17 cellular contexts compared by ENCODE assay signal in genomic region chr4:169239236-169239905, GRCh38.
"Had no signal": no experiment of that assay in that cellular context is flagged by ENCODE, and none has a peak within 500 bp of the region (broad histone marks: within the 10 kb centered on the region; RNA-seq: fewer than 3 reads in every experiment).

No MANE protein-coding gene starts in this region.

- H3K4me1 Mint-ChIP-seq: activated CD4-positive, alpha-beta T cell treated with anti-CD3 and anti-CD28 coated beads, Interleukin-2, amount 10 ng/mL, durations not matched to agents 7 days and 5 days; activated naive CD8-positive, alpha-beta T cell treated with anti-CD3 and anti-CD28 coated beads, Interleukin-2, amount 10 ng/mL, durations not matched to agents 7 days and 5 days; stimulated activated effector memory CD8-positive, alpha-beta T cell treated with anti-CD3 and anti-CD28 coated beads, Interleukin-12 subunit alpha, Interleukin-12 subunit beta, amount 100 ng/mL, for 72 hours had no signal

- H3K27me3 ChIP-seq: hepatocyte, tibial artery, vagina had no signal

- H3K27ac ChIP-seq: epithelial cell of prostate, hepatocyte, parathyroid adenoma, tibial artery, vagina had no signal

- H3K4me3 ChIP-seq: hepatocyte, tibial artery, vagina had no signal

- H3K27ac Mint-ChIP-seq: activated CD4-positive, alpha-beta T cell treated with anti-CD3 and anti-CD28 coated beads, Interleukin-2, amount 10 ng/mL, durations not matched to agents 7 days and 5 days; activated naive CD8-positive, alpha-beta T cell treated with anti-CD3 and anti-CD28 coated beads, Interleukin-2, amount 10 ng/mL, durations not matched to agents 7 days and 5 days; effector memory CD8-positive, alpha-beta T cell; stimulated activated effector memory CD8-positive, alpha-beta T cell treated with anti-CD3 and anti-CD28 coated beads, Interleukin-12 subunit alpha, Interleukin-12 subunit beta, amount 100 ng/mL, for 72 hours; T-helper 2 cell treated with Interferon-gamma antibody and Interleukin-4, amounts not matched to agents 5 μg/mL and 100 μg/mL, for 36 hours had no signal

- H3K27me3 Mint-ChIP-seq: naive B cell had no signal

- H3K36me3 ChIP-seq: tibial artery, vagina had no signal

- H3K36me3 Mint-ChIP-seq: activated naive CD8-positive, alpha-beta T cell treated with anti-CD3 and anti-CD28 coated beads, Interleukin-2, amount 10 ng/mL, durations not matched to agents 7 days and 5 days; naive B cell; stimulated activated effector memory CD8-positive, alpha-beta T cell treated with anti-CD3 and anti-CD28 coated beads, Interleukin-12 subunit alpha, Interleukin-12 subunit beta, amount 100 ng/mL, for 72 hours had no signal

- H3K4me3 Mint-ChIP-seq: activated CD4-positive, alpha-beta T cell treated with anti-CD3 and anti-CD28 coated beads, Interleukin-2, amount 10 ng/mL, durations not matched to agents 7 days and 5 days; activated naive CD8-positive, alpha-beta T cell treated with anti-CD3 and anti-CD28 coated beads, Interleukin-2, amount 10 ng/mL, durations not matched to agents 7 days and 5 days; effector memory CD8-positive, alpha-beta T cell; naive B cell; stimulated activated effector memory CD8-positive, alpha-beta T cell treated with anti-CD3 and anti-CD28 coated beads, Interleukin-12 subunit alpha, Interleukin-12 subunit beta, amount 100 ng/mL, for 72 hours; T-helper 2 cell treated with Interferon-gamma antibody and Interleukin-4, amounts not matched to agents 5 μg/mL and 100 μg/mL, for 36 hours had no signal

- ATAC-seq: effector memory CD8-positive, alpha-beta T cell; stimulated activated effector memory CD8-positive, alpha-beta T cell treated with anti-CD3 and anti-CD28 coated beads, Interleukin-12 subunit alpha, Interleukin-12 subunit beta, amount 100 ng/mL, for 72 hours had no signal

- H3K9me3 Mint-ChIP-seq: activated CD4-positive, alpha-beta T cell treated with anti-CD3 and anti-CD28 coated beads, Interleukin-2, amount 10 ng/mL, durations not matched to agents 7 days and 5 days; activated naive CD8-positive, alpha-beta T cell treated with anti-CD3 and anti-CD28 coated beads, Interleukin-2, amount 10 ng/mL, durations not matched to agents 7 days and 5 days; effector memory CD8-positive, alpha-beta T cell; stimulated activated effector memory CD8-positive, alpha-beta T cell treated with anti-CD3 and anti-CD28 coated beads, Interleukin-12 subunit alpha, Interleukin-12 subunit beta, amount 100 ng/mL, for 72 hours; T-helper 2 cell treated with Interferon-gamma antibody and Interleukin-4, amounts not matched to agents 5 μg/mL and 100 μg/mL, for 36 hours had no signal

- H3K4me1 ChIP-seq: parathyroid adenoma had no signal

- H3K9ac ChIP-seq: parathyroid adenoma had no signal

- H3K4me2 ChIP-seq: hepatocyte had no signal

- DNase-seq: activated CD4-positive, alpha-beta T cell treated with anti-CD3 and anti-CD28 coated beads, Interleukin-2, amount 10 ng/mL, durations not matched to agents 7 days and 5 days; activated CD8-positive, alpha-beta memory T cell treated with anti-CD3 and anti-CD28 coated beads for 24 hours; activated naive CD8-positive, alpha-beta T cell treated with anti-CD3 and anti-CD28 coated beads, Interleukin-2, amount 10 ng/mL, durations not matched to agents 7 days and 5 days; anterior cingulate cortex; dermis blood vessel endothelial cell; effector memory CD8-positive, alpha-beta T cell; islet precursor cell; naive B cell; stimulated activated CD4-positive, alpha-beta T cell treated with anti-CD3 and anti-CD28 coated beads, Interleukin-12 subunit alpha, Interleukin-12 subunit beta, amount 100 ng/mL, for 4 hours; stimulated activated CD4-positive, alpha-beta T cell treated with anti-CD3 and anti-CD28 coated beads, Interleukin-2, amount 100 ng/mL, for 24 hours; tibial artery had no signal
